In genomic region chr10:7315906-7316305, GRCh38 we compare ENCODE assay signal across 1 cellular context.
TF ChIP-seq lines count a peak whose summit lies in the region.

No MANE protein-coding gene starts in this region.

TF ChIP-seq in H1, 55 proteins besides CTCF, POLR2A, EP300 and RAD21:
- TF ChIP-seq EZH2 (IDR thresholded peaks at IDR 0.05; ENCODE audit: low read depth, low read length, severe bottlenecking) (no peak), PHF8 (conservative IDR thresholded peaks at IDR 0.05; ENCODE audit: low read depth, low read length) (no peak), GABPA (IDR thresholded peaks at IDR 0.05; ENCODE audit: borderline replicate concordance, insufficient read depth, low read length) (no peak), SP4 (IDR thresholded peaks at IDR 0.05; ENCODE audit: low read length) (no peak), CREB1 (IDR thresholded peaks at IDR 0.05) (no peak), TCF12 (IDR thresholded peaks at IDR 0.05; ENCODE audit: low read depth, low read length) (no peak), ZNF274 (IDR thresholded peaks at IDR 0.05; ENCODE audit: borderline replicate concordance, extremely low read depth, low read length) (no peak), SIX5 (IDR thresholded peaks at IDR 0.05; ENCODE audit: low read depth, low read length) (no peak), RBBP5 (IDR thresholded peaks at IDR 0.05; ENCODE audit: borderline replicate concordance, low read depth, low read length) (no peak), TBP (IDR thresholded peaks at IDR 0.05; ENCODE audit: low read depth, low read length) (no peak), TAF1 (IDR thresholded peaks at IDR 0.05; ENCODE audit: low read depth, low read length) (no peak), TAF7 (optimal IDR thresholded peaks at IDR 0.05; ENCODE audit: borderline replicate concordance, low read depth, low read length) (no peak)
- TF ChIP-seq, protein P1, sequence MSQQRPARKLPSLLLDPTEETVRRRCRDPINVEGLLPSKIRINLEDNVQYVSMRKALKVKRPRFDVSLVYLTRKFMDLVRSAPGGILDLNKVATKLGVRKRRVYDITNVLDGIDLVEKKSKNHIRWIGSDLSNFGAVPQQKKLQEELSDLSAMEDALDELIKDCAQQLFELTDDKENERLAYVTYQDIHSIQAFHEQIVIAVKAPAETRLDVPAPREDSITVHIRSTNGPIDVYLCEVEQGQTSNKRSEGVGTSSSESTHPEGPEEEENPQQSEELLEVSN (IDR thresholded peaks at IDR 0.05), result no peak
